Comparison of ENCODE assay signal across 1 cellular context in genomic region chr9:116501871-116502270, GRCh38.
TF ChIP-seq lines count a peak whose summit lies in the region.

No MANE protein-coding gene starts in this region.

TF ChIP-seq in A549, 52 proteins besides CTCF, POLR2A, EP300 and RAD21 (continued from another document):
- TF ChIP-seq, protein P1, sequence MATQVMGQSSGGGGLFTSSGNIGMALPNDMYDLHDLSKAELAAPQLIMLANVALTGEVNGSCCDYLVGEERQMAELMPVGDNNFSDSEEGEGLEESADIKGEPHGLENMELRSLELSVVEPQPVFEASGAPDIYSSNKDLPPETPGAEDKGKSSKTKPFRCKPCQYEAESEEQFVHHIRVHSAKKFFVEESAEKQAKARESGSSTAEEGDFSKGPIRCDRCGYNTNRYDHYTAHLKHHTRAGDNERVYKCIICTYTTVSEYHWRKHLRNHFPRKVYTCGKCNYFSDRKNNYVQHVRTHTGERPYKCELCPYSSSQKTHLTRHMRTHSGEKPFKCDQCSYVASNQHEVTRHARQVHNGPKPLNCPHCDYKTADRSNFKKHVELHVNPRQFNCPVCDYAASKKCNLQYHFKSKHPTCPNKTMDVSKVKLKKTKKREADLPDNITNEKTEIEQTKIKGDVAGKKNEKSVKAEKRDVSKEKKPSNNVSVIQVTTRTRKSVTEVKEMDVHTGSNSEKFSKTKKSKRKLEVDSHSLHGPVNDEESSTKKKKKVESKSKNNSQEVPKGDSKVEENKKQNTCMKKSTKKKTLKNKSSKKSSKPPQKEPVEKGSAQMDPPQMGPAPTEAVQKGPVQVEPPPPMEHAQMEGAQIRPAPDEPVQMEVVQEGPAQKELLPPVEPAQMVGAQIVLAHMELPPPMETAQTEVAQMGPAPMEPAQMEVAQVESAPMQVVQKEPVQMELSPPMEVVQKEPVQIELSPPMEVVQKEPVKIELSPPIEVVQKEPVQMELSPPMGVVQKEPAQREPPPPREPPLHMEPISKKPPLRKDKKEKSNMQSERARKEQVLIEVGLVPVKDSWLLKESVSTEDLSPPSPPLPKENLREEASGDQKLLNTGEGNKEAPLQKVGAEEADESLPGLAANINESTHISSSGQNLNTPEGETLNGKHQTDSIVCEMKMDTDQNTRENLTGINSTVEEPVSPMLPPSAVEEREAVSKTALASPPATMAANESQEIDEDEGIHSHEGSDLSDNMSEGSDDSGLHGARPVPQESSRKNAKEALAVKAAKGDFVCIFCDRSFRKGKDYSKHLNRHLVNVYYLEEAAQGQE (IDR thresholded peaks at IDR 0.05) = no peak
- TF ChIP-seq CBX8 (IDR thresholded peaks at IDR 0.05) (no peak), MAFK (IDR thresholded peaks at IDR 0.05; ENCODE audit: partially characterized antibody) (peak; percentile 26), FOSL2 (IDR thresholded peaks at IDR 0.05) (peak; percentile 70), FOSL2 (CRISPR knock-in tag; IDR thresholded peaks at IDR 0.05) (peak; percentile 69), HOXB5 (CRISPR knock-in tag; IDR thresholded peaks at IDR 0.05) (no peak), MAZ (IDR thresholded peaks at IDR 0.05; ENCODE audit: borderline replicate concordance, low read depth, low read length) (no peak), SMC3 (IDR thresholded peaks at IDR 0.05) (no peak), JUNB (IDR thresholded peaks at IDR 0.05) (peak; percentile 48; the same call in 1 of the 2 replicates)
